ENCODE assay signal across 1 cellular context in genomic region chr21:37563641-37564340, GRCh38.
TF ChIP-seq lines count a peak whose summit lies in the region.

No MANE protein-coding gene starts in this region.

TF ChIP-seq in WTC11, 78 proteins besides CTCF, POLR2A, EP300 and RAD21 (continued from another document):
- TF ChIP-seq AFF4 (CRISPR knock-in tag; IDR thresholded peaks at IDR 0.05; ENCODE audit: borderline replicate concordance) (0 out of 2 replicates have a peak, but pooled peaks have one; percentile 61), USF2 (CRISPR knock-in tag; IDR thresholded peaks at IDR 0.05) (peak; percentile 99), SMAD3 (CRISPR knock-in tag; IDR thresholded peaks at IDR 0.05; ENCODE audit: borderline replicate concordance) (peak; percentile 79; the same call in 1 of the 2 replicates), ATF3 (CRISPR knock-in tag; conservative IDR thresholded peaks at IDR 0.05) (no peak), SOX15 (CRISPR knock-in tag; IDR thresholded peaks at IDR 0.05) (no peak), FOXJ3 (CRISPR knock-in tag; IDR thresholded peaks at IDR 0.05; ENCODE audit: borderline replicate concordance) (no peak), TP53 (CRISPR knock-in tag; IDR thresholded peaks at IDR 0.05) (no peak; the same call in 1 of the 2 replicates), ZNF512 (CRISPR knock-in tag; IDR thresholded peaks at IDR 0.05; ENCODE audit: borderline replicate concordance) (no peak), ZNF219 (CRISPR knock-in tag; IDR thresholded peaks at IDR 0.05; ENCODE audit: borderline replicate concordance) (peak; percentile 28; the same call in 1 of the 2 replicates), JUN (CRISPR knock-in tag; IDR thresholded peaks at IDR 0.05) (peak; percentile 70; the same call in 1 of the 2 replicates), ETV6 (CRISPR knock-in tag; IDR thresholded peaks at IDR 0.05) (peak; percentile 94), ZNF138 (CRISPR knock-in tag; conservative IDR thresholded peaks at IDR 0.05) (no peak), PRDM15 (CRISPR knock-in tag; IDR thresholded peaks at IDR 0.05) (no peak), ZNF263 (CRISPR knock-in tag; IDR thresholded peaks at IDR 0.05; ENCODE audit: low read depth) (peak; percentile 33; the same call in 1 of the 2 replicates), RORB (CRISPR knock-in tag; IDR thresholded peaks at IDR 0.05) (no peak), HMGXB4 (CRISPR knock-in tag; IDR thresholded peaks at IDR 0.05) (peak; percentile 20; the same call in 1 of the 2 replicates), ZNF317 (CRISPR knock-in tag; IDR thresholded peaks at IDR 0.05; ENCODE audit: borderline replicate concordance, low read depth) (peak; percentile 59; the same call in 1 of the 2 replicates), ZNF396 (CRISPR knock-in tag; IDR thresholded peaks at IDR 0.05; ENCODE audit: borderline replicate concordance) (no peak), ZNF281 (CRISPR knock-in tag; IDR thresholded peaks at IDR 0.05) (peak; percentile 77; the same call in 1 of the 2 replicates), STAT6 (CRISPR knock-in tag; conservative IDR thresholded peaks at IDR 0.05; ENCODE audit: low read depth) (no peak), SMAD4 (CRISPR knock-in tag; IDR thresholded peaks at IDR 0.05) (peak; percentile 79), MAX (CRISPR knock-in tag; IDR thresholded peaks at IDR 0.05) (peak; percentile 99), EMX1 (CRISPR knock-in tag; IDR thresholded peaks at IDR 0.05) (no peak)
